Comparison of ENCODE assay signal across 29 cellular contexts in the genomic region with DNA sequence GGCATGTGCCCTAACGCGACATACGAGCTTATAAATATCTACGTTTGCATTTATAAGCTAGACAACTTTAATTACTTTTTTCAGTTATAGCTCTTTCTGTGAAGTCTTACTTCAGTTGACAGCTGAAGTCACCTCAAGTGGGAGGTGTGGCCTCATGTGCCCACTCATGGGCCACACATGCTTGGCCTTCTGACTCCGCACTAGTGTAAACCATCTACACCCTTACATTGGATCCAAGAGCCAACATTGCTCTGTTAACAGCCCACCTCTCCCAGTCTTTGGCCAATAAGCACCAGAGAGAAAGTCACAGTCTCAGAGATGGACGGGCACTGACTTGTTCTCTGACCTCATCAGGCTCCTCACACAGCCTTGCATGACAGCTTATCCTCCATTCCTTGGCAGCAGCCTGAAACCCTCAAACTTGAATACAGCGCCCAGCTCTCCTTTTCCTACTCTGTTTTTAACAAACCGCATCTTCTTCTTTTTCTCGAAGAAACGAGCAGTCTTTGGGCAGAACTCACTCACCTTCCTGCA.
"Had no signal": no experiment of that assay in that cellular context is flagged by ENCODE, and none has a peak within 500 bp of the region (broad histone marks: within the 10 kb centered on the region; RNA-seq: fewer than 3 reads in every experiment).

No MANE protein-coding gene starts in this region.

- ATAC-seq: activated naive CD4-positive, alpha-beta T cell treated with anti-CD3 and anti-CD28 coated beads, Interleukin-2, amount 50 U/mL, for 72 hours; activated naive CD8-positive, alpha-beta T cell treated with anti-CD3 and anti-CD28 coated beads, Interleukin-2, amount 50 U/mL, for 24 hours; activated T-cell treated with anti-CD3 and anti-CD28 coated beads, Interleukin-2, amount 50 U/mL, for 4 hours; body of pancreas; T-cell had no signal

- H3K4me3 ChIP-seq: ascending aorta, body of pancreas, cardiac muscle cell had no signal

- H3K27ac ChIP-seq: ascending aorta, body of pancreas, cardiac muscle cell, VCaP had no signal

- H3K36me3 ChIP-seq: ascending aorta, cardiac muscle cell had no signal

- H3K27me3 ChIP-seq: ascending aorta, body of pancreas, cardiac muscle cell had no signal

- H3K4me1 ChIP-seq: ascending aorta, body of pancreas had no signal

- FAIRE-seq: RCC 7860, TTC549 had no signal

- DNase-seq: activated CD4-positive, alpha-beta memory T cell treated with anti-CD3 and anti-CD28 coated beads for 36 hours; activated CD4-positive, alpha-beta T cell treated with anti-CD3 and anti-CD28 coated beads, Interleukin-2, amount 10 ng/mL, durations not matched to agents 7 days and 5 days; activated CD4-positive, CD25-positive, alpha-beta regulatory T cell; activated CD8-positive, alpha-beta memory T cell treated with anti-CD3 and anti-CD28 coated beads for 24 hours; activated effector memory CD4-positive, alpha-beta T cell treated with anti-CD3 and anti-CD28 coated beads, Interleukin-2, amount 50 U/mL, for 16 hours; activated naive CD4-positive, alpha-beta T cell treated with Interleukin-2 at 50 U/mL for 16 hours; activated naive CD8-positive, alpha-beta T cell treated with anti-CD3 and anti-CD28 coated beads, Interleukin-2, amount 50 U/mL, for 24 hours; activated T-cell treated with anti-CD3 and anti-CD28 coated beads, Interleukin-2, amount 50 U/mL, for 4 hours; amniotic stem cell; body of pancreas; KBM-7; NCI-H1092; NCI-H1417; NCI-H2029; NCI-H2107; NCI-H2171 treated with DMSO at 0.1 percent for 48 hours; NCI-H345; NCI-H510A; NCI-H526 treated with DMSO at 0.1 percent for 48 hours; SIG-M5; T-cell; T-helper 2 cell; T1000 had no signal

- H3K9me3 ChIP-seq: ascending aorta, body of pancreas had no signal
